19 cellular contexts compared by ENCODE assay signal in the genomic region with DNA sequence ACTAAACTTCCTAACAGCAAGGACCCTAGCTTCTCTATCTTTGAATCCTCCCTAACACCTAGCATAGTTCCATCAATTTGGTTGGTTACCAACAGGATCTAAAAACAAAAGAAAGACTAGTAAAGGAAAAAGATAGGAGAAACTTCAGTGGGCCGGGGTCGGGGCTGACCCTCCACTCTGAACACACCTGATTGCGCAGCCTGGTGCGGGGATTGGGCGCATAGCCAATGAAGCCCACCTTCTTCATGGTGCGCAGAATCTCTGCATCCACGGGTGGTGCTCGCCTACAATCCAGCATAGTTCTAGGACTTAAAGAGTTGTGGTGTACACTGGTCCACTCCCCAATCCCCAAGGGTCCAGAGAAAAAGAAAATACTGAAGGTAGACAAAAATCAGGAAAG. TPM values are rescaled to one million over a fixed set of nuclear protein-coding genes. Genes with fewer than 3 reads are reported as not detected.
"Had no signal": no experiment of that assay in that cellular context is flagged by ENCODE, and none has a peak within 500 bp of the region (broad histone marks: within the 10 kb centered on the region; RNA-seq: fewer than 3 reads in every experiment).

No MANE protein-coding gene starts in this region.

- H3K27me3 ChIP-seq: MG63 had no signal

- DNase-seq: IMR-90, Karpas-422, KG1, NCI-H1092, NCI-H1417 treated with DMSO at 0.1 percent for 48 hours, NCI-H146, NCI-H1694 treated with DMSO at 0.1 percent for 48 hours, NCI-H1930, NCI-H2107, NCI-H2227 treated with DMSO at 0.1 percent for 48 hours, NCI-H510A, NCI-H524 treated with DMSO at 0.1 percent for 48 hours, NCI-H774, RPMI8226, SHP77, SK-N-SH had no signal

- H3K4me3 ChIP-seq: MG63 had no signal

- H3K9me3 ChIP-seq: MG63, SK-N-SH had no signal

- ATAC-seq: HepG2 had no signal

RNA-seq across cellular contexts. Expression of a gene that starts 12.6 kb away (rescaled TPM):
- total RNA-seq: HT1080, IMR-90 had no signal
